ENCODE assay signal across 8 cellular contexts in genomic region chr13:24159921-24160324, GRCh38. TPM values are rescaled to one million over a fixed set of nuclear protein-coding genes. Genes with fewer than 3 reads are reported as not detected.
DNase-seq lines count a peak whose midpoint lies in the region; ATAC-seq and TF ChIP-seq lines count a peak whose summit lies in the region.

No MANE protein-coding gene starts in this region.

- H3K4me2 ChIP-seq in PC-9, result peak overlapping the region; percentile 88

- CTCF ChIA-PET in PC-9 (lab: Charles Lee), result no interaction called here

- peak overlapping the region; percentile 86 for H3K27ac ChIP-seq in PC-9
- peak overlapping the region; percentile 16 for H3K27ac ChIP-seq in epithelial cell of prostate

- no peaks in the 10 kb centered on the region for H3K9me2 ChIP-seq in PC-9 (ENCODE audit: insufficient read depth)

- intact Hi-C loops in PC-9 (cut with micrococcal nuclease; ENCODE audit: unreplicated experiment), result loop anchor here (1.0 to 5.0 kb wide), 2 partner anchors 11 to 123 kb away; no protein-coding TSS in a partner anchor

- BruUV-seq in PC-9 (replicated peaks; lab: Mats Ljungman, UMichigan), result TSS peak; percentile 99

- no peaks in the 10 kb centered on the region for H3K27me3 ChIP-seq in PC-9 (ENCODE audit: insufficient read depth, low read depth)

- no peaks in the 10 kb centered on the region for H3K9me3 ChIP-seq in PC-9 (ENCODE audit: insufficient read depth, low read depth)

- ATAC-seq in HG02798 (IDR thresholded peaks at IDR 0.05; ENCODE audit: poor library complexity, unreplicated experiment), result no peak
- no peak for ATAC-seq in HG02973 (IDR thresholded peaks at IDR 0.05; ENCODE audit: unreplicated experiment)

- H3F3A ChIP-seq in PC-9 (ENCODE audit: insufficient read depth, low read depth), result peaks cover 15% of the 10 kb centered on the region; the same call in 1 of the 2 replicates

- POLR2A ChIA-PET in PC-9 (lab: Charles Lee; ENCODE audit: unreplicated experiment), result interaction anchor here (0.5 to 1.4 kb wide), 6 partner anchors 10 to 606 kb away, joined by 5 to 31 read pairs (median 12); no protein-coding TSS in a partner anchor

- DNase-seq in PC-9 (peak in 1 of 2 experiments; percentile 48), epithelial cell of prostate (ENCODE audit: low read depth, low spot score) (no peak), pons (ENCODE audit: low spot score) (peak; percentile 21), LoVo (ENCODE audit: low spot score) (no peak)
- DNase-seq in stimulated activated CD4-positive, alpha-beta T cell treated with anti-CD3 and anti-CD28 coated beads, Interleukin-4, amount 100 ng/mL, for 24 hours, result no peak

- peaks cover 42% of the 10 kb centered on the region for H3K79me2 ChIP-seq in PC-9 (ENCODE audit: low read depth)

- peaks cover 18% of the 10 kb centered on the region for H4K20me1 ChIP-seq in PC-9 (ENCODE audit: insufficient read depth)

- peak overlapping the region; percentile 89 for H2AFZ ChIP-seq in PC-9

- peak overlapping the region; percentile 47; the same call in 1 of the 2 replicates for H3K4me3 ChIP-seq in GM08714 (ENCODE audit: low read length)
- peak overlapping the region; percentile 75 for H3K4me3 ChIP-seq in PC-9

- TF ChIP-seq CTCF in PC-9 (conservative IDR thresholded peaks at IDR 0.05), result no peak

- no peaks in the 10 kb centered on the region for H3K36me3 ChIP-seq in PC-9 (ENCODE audit: low read depth)

- H3K4me1 ChIP-seq in PC-9 (replicated peaks; ENCODE audit: insufficient read depth), result peaks cover 26% of the 10 kb centered on the region

RNA-seq across cellular contexts. Expression of gene SPATA13, which starts 0.6 kb away (rescaled TPM):
- 28.7 and 33.0 TPM in 2 replicates for total RNA-seq in PC-9 (2021)
